9 cellular contexts compared by ENCODE assay signal in the genomic region with DNA sequence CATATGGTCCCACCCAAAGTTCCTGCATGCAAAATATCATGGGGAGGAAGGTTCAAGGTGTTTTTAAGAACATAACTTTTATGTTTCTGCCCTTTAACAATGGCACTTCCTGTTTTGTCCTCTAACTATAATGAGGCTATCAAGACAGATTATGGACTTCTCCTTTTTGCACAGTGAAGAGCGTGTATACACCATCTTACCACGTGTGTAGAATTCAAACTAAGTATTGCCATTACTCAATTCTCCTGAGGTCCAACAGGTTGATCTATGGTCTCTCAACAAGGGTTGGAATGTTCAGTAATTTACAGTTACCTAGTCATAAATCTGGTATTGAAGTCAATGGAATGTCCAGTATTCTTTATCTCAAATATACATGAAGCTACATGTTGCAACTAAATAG.
A peak's percentile ranks its signal among the peaks of the same experiment; 100 is the strongest.
DNase-seq lines count a peak whose midpoint lies in the region; ATAC-seq and TF ChIP-seq lines count a peak whose summit lies in the region.
"Had no signal": no experiment of that assay in that cellular context is flagged by ENCODE, and none has a peak within 500 bp of the region (broad histone marks: within the 10 kb centered on the region; RNA-seq: fewer than 3 reads in every experiment).

No MANE protein-coding gene starts in this region.

- no peaks in the 10 kb centered on the region for H3K36me3 ChIP-seq in GM23248 (ENCODE audit: low read depth)
- H3K36me3 ChIP-seq: SJSA1 had no signal

- H3K9me2 ChIP-seq in GM23248 (ENCODE audit: insufficient read depth), result no peaks in the 10 kb centered on the region

- in situ Hi-C loops in GM23248 (cut with MboI), result no loop called here

- H3F3A ChIP-seq in GM23248 (ENCODE audit: insufficient read depth), result peaks cover 8% of the 10 kb centered on the region; the same call in 1 of the 2 replicates

- DNase-seq in GM12865 (ENCODE audit: low read depth) (peak; percentile 24), GM23248 (no peak), NAMALWA (ENCODE audit: low spot score) (peak; percentile 60), left colon (no peak), NCI-H2196 treated with DMSO at 0.1 percent for 48 hours (lab: John Stamatoyannopoulos, UW; ENCODE audit: unreplicated experiment) (no peak), NCI-H2227 treated with DMSO at 0.1 percent for 48 hours (lab: John Stamatoyannopoulos, UW) (no peak)
- DNase-seq in activated CD4-positive, alpha-beta memory T cell treated with anti-CD3 and anti-CD28 coated beads for 36 hours, result no peak
- no peak for DNase-seq in NK-92 treated with Interleukin-12 subunit alpha and Interleukin-12 subunit beta, amount 100 ng/mL, for 24 hours (lab: John Stamatoyannopoulos, UW)

- H3K27ac Mint-ChIP-seq in activated CD4-positive, alpha-beta memory T cell treated with anti-CD3 and anti-CD28 coated beads for 36 hours, result no peak overlapping the region

- no peaks in the 10 kb centered on the region for H3K27me3 ChIP-seq in GM23248 (replicated peaks; ENCODE audit: insufficient read depth)
- H3K27me3 ChIP-seq: SJSA1 had no signal

- peaks cover 19% of the 10 kb centered on the region for H3K4me1 ChIP-seq in GM23248 (ENCODE audit: insufficient read depth)

- no peaks in the 10 kb centered on the region for H4K20me1 ChIP-seq in GM23248 (ENCODE audit: insufficient read depth)

- H3K4me1 Mint-ChIP-seq in activated CD4-positive, alpha-beta memory T cell treated with anti-CD3 and anti-CD28 coated beads for 36 hours (ENCODE audit: low read depth), result peaks cover 44% of the 10 kb centered on the region

- CTCF ChIA-PET in activated CD4-positive, alpha-beta memory T cell treated with anti-CD3 and anti-CD28 coated beads for 36 hours (lab: Charles Lee), result interaction anchor here (0.8 kb wide), 1 partner anchor 358 kb away, joined by 3 read pairs; no protein-coding TSS in a partner anchor

- no peak for TF ChIP-seq CTCF in GM12865 (IDR thresholded peaks at IDR 0.05; ENCODE audit: insufficient read depth, low read depth, low read length, missing control alignments)

- H3K27me3 Mint-ChIP-seq in activated CD4-positive, alpha-beta memory T cell treated with anti-CD3 and anti-CD28 coated beads for 36 hours, result no peaks in the 10 kb centered on the region

- H3K9me3 ChIP-seq in GM23248 (ENCODE audit: low read depth), result no peaks in the 10 kb centered on the region
- H3K9me3 ChIP-seq: SJSA1 had no signal

- 93 to 100% methylated on average over 2 of the region's 2 CpGs for WGBS in GM23248 (ENCODE audit: low coverage in 1 of 2, low lambda C conversion rate in 2 of 2, missing lambda C conversion rate in 2 of 2), 2 experiments

- H3K9ac ChIP-seq in GM23248, result no peak overlapping the region

- H3K79me2 ChIP-seq in GM23248 (ENCODE audit: insufficient read depth), result no peaks in the 10 kb centered on the region

- no peaks in the 10 kb centered on the region for H3K36me3 Mint-ChIP-seq in activated CD4-positive, alpha-beta memory T cell treated with anti-CD3 and anti-CD28 coated beads for 36 hours

- H3K4me3 ChIP-seq in GM12865 (ENCODE audit: low read depth, low read length) (no peak overlapping the region), GM23248 (no peak overlapping the region)
- H3K4me3 ChIP-seq: SJSA1 had no signal

- H3K4me2 ChIP-seq in GM23248 (ENCODE audit: unreplicated experiment), result no peak overlapping the region

- POLR2A ChIA-PET in activated CD4-positive, alpha-beta memory T cell treated with anti-CD3 and anti-CD28 coated beads for 36 hours (lab: Charles Lee), result no interaction called here

- peak overlapping the region; percentile 43; the same call in 1 of the 2 replicates for H2AFZ ChIP-seq in GM23248

- no peak overlapping the region for H3K4me3 Mint-ChIP-seq in activated CD4-positive, alpha-beta memory T cell treated with anti-CD3 and anti-CD28 coated beads for 36 hours

- intact Hi-C loops in left colon (cut with DNase I, micrococcal nuclease), result no loop called here
- intact Hi-C loops in activated CD4-positive, alpha-beta memory T cell treated with anti-CD3 and anti-CD28 coated beads for 36 hours (cut with micrococcal nuclease), result no loop called here

- H3K27ac ChIP-seq in GM23248, result no peak overlapping the region
- H3K27ac ChIP-seq: SJSA1 had no signal

- ATAC-seq in left colon, result peak; percentile 87

- H3K9me3 Mint-ChIP-seq in activated CD4-positive, alpha-beta memory T cell treated with anti-CD3 and anti-CD28 coated beads for 36 hours, result no peaks in the 10 kb centered on the region

Comparison
In these comparisons a context has a peak if more than half of its experiments do, and no peak if none do; other contexts are left out.
1. DNase-seq: peak in GM12865 (single experiment) and NAMALWA (single experiment); none in GM23248 (single experiment), left colon (0 of 2), NCI-H2196 treated with DMSO at 0.1 percent for 48 hours (single experiment), NCI-H2227 treated with DMSO at 0.1 percent for 48 hours (single experiment), activated CD4-positive, alpha-beta memory T cell treated with anti-CD3 and anti-CD28 coated beads for 36 hours (single experiment) and NK-92 treated with Interleukin-12 subunit alpha and Interleukin-12 subunit beta, amount 100 ng/mL, for 24 hours (single experiment).